Comparison of ENCODE assay signal across 2 cellular contexts in the genomic region with DNA sequence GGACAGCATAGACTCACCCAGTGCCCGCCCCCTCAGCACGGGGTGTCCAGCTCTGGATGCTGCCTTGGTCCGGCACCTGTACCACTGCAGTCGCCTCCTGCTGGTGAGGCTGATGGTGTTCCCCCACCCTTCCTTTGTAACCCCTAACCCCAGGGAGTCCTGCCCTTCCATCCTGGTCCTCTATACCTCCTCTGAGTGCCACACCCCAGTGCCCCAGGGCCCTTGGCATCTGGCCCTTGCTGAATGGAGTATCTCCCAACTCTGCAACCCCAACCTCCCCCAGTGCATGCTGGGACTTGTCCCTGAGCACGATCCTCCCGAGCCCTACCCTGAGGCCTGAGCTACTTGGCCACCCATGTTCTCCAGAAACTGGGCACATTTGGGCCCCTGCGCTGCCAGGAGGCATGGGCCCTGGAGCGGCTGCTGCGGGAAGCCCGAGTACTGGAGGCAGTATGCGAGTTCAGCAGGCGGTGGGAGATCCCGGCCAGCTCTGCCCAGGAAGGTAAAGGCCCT.
TF ChIP-seq lines count a peak whose summit lies in the region.

No MANE protein-coding gene starts in this region.

TF ChIP-seq in IMR-90, 13 proteins besides CTCF, POLR2A, EP300 and RAD21:
- TF ChIP-seq FOS (IDR thresholded peaks at IDR 0.05; ENCODE audit: low read depth, low read length) = no peak
- no peak for TF ChIP-seq MAFK (IDR thresholded peaks at IDR 0.05; ENCODE audit: low read depth, low read length)
- TF ChIP-seq MXI1 (IDR thresholded peaks at IDR 0.05; ENCODE audit: borderline replicate concordance, low read depth, low read length) = no peak
- TF ChIP-seq RCOR1 (IDR thresholded peaks at IDR 0.05; ENCODE audit: insufficient replicate concordance, low read length) = no peak
- TF ChIP-seq ELK1 (IDR thresholded peaks at IDR 0.05; ENCODE audit: borderline replicate concordance, low read depth, low read length) = no peak
- TF ChIP-seq MAZ (IDR thresholded peaks at IDR 0.05; ENCODE audit: borderline replicate concordance, low read depth, low read length) = no peak
- TF ChIP-seq, protein P1, sequence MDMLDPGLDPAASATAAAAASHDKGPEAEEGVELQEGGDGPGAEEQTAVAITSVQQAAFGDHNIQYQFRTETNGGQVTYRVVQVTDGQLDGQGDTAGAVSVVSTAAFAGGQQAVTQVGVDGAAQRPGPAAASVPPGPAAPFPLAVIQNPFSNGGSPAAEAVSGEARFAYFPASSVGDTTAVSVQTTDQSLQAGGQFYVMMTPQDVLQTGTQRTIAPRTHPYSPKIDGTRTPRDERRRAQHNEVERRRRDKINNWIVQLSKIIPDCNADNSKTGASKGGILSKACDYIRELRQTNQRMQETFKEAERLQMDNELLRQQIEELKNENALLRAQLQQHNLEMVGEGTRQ (IDR thresholded peaks at IDR 0.05; ENCODE audit: low read depth, low read length) = no peak
- no peak for TF ChIP-seq SMC3 (IDR thresholded peaks at IDR 0.05; ENCODE audit: low read depth, low read length)
- no peak for TF ChIP-seq CHD1 (IDR thresholded peaks at IDR 0.05; ENCODE audit: low read depth, low read length)
- TF ChIP-seq BHLHE40 (IDR thresholded peaks at IDR 0.05; ENCODE audit: low read depth, low read length) = no peak
- TF ChIP-seq RFX5 (IDR thresholded peaks at IDR 0.05; ENCODE audit: low read depth, low read length) = no peak
- no peak for TF ChIP-seq NFE2L2 (IDR thresholded peaks at IDR 0.05; ENCODE audit: low read depth, low read length)
- TF ChIP-seq CEBPB (IDR thresholded peaks at IDR 0.05; ENCODE audit: low read depth, low read length) = no peak

TF ChIP-seq in H1, 55 proteins besides CTCF, POLR2A, EP300 and RAD21:
- TF ChIP-seq CREB1 (IDR thresholded peaks at IDR 0.05) (no peak), MAX (IDR thresholded peaks at IDR 0.05) (no peak), KDM5A (IDR thresholded peaks at IDR 0.05; ENCODE audit: low read length) (no peak), RXRA (IDR thresholded peaks at IDR 0.05; ENCODE audit: insufficient read depth, low read depth, low read length) (no peak), SP4 (IDR thresholded peaks at IDR 0.05; ENCODE audit: low read length) (no peak), HDAC2 (IDR thresholded peaks at IDR 0.05; ENCODE audit: borderline replicate concordance in 1 of 2, low read depth in 2 of 2, low read length in 2 of 2) (no peak), ZNF274 (IDR thresholded peaks at IDR 0.05; ENCODE audit: borderline replicate concordance, extremely low read depth, low read length) (no peak), BACH1 (IDR thresholded peaks at IDR 0.05; ENCODE audit: low read length) (no peak)
